Comparison of ENCODE assay signal across 8 cellular contexts in the genomic region with DNA sequence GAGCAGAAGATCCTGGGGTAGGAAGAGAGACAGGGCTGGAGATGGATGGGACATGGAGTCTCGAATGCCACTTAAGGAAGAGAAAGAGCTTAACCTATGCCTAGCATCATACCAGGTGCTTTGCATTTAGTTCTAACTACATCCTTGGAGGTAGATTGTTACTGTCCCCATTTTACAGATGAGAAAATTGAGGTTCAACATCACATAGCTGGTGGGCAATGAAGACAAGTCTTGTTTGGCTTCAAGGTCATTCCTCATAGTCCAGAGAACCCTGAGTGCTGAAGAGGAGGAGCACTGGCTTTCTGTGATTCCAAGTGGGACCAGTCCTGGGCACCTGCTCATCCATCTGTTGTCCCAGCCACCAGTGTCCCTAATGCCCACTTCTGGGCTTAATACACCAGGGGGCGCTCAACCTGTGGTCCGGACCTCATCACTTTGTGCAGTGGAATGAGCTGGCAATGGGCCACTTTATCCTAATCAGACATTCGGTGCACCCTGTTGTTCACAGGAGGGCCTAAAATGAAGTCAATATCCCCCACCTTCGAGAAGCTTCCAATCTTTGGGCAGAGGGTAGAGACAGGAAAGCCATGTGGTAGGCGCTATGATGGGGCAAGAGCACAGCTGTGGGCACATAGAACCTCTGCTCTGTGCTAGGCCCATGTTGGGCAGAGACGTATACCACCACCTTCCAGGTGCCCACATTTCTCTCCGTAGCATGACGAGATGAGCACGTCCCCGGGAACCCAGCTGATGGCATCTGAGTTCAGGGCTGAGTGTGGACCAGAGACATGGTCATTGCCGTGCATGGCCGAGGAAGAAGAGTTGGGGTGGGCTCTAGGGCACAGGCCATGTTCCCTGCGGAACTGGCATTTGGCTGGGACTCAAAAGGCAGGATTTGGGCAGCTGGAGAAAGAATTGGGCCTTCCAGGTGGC.
DNase-seq lines count a peak whose midpoint lies in the region; ATAC-seq and TF ChIP-seq lines count a peak whose summit lies in the region.

No MANE protein-coding gene starts in this region.

- peaks cover 20% of the 10 kb centered on the region for H3K4me1 ChIP-seq in DND-41 (ENCODE audit: insufficient read depth, low read length)
- H3K4me1 ChIP-seq in effector memory CD4-positive, alpha-beta T cell (ENCODE audit: control insufficient read depth, insufficient read depth, low read length, poor library complexity, severe bottlenecking), result peaks cover 62% of the 10 kb centered on the region
- H3K4me1 ChIP-seq in parathyroid adenoma, result peaks cover 2% of the 10 kb centered on the region

- H3K27ac ChIP-seq in DND-41 (ENCODE audit: low read length), result no peak overlapping the region
- H3K27ac ChIP-seq in effector memory CD4-positive, alpha-beta T cell (ENCODE audit: insufficient read depth, low read length, poor library complexity, severe bottlenecking), result peak overlapping the region; percentile 64
- H3K27ac ChIP-seq in parathyroid adenoma, result no peak overlapping the region

- ATAC-seq in DND-41 (ENCODE audit: insufficient read depth, low read depth), result no peak
- no peak for ATAC-seq in HG02870 (IDR thresholded peaks at IDR 0.05; ENCODE audit: unreplicated experiment)
- ATAC-seq in GM21390 (IDR thresholded peaks at IDR 0.05; ENCODE audit: unreplicated experiment), result no peak

- no peaks in the 10 kb centered on the region; the same call in 1 of the 2 replicates for H4K20me1 ChIP-seq in DND-41 (ENCODE audit: insufficient read depth, low read length)

- H3K27me3 ChIP-seq in DND-41 (ENCODE audit: insufficient read depth, low read length, poor library complexity), result no peaks in the 10 kb centered on the region
- H3K27me3 ChIP-seq in effector memory CD4-positive, alpha-beta T cell (replicated peaks; ENCODE audit: control insufficient read depth, insufficient read depth, low read length, poor library complexity, severe bottlenecking), result no peaks in the 10 kb centered on the region
- no peaks in the 10 kb centered on the region for H3K27me3 ChIP-seq in parathyroid adenoma (ENCODE audit: control insufficient read depth, insufficient read depth, low read length)

- TF ChIP-seq CTCF in DND-41 (IDR thresholded peaks at IDR 0.05; ENCODE audit: borderline replicate concordance, extremely low read depth, low read length, poor library complexity, severe bottlenecking) (peak; percentile 65), parathyroid adenoma (IDR thresholded peaks at IDR 0.05) (peak; percentile 16)

- H3K79me2 ChIP-seq in DND-41 (ENCODE audit: insufficient read depth, low read length) (no peaks in the 10 kb centered on the region), parathyroid adenoma (peaks cover 7% of the 10 kb centered on the region)

- H3K4me2 ChIP-seq in DND-41 (ENCODE audit: insufficient read depth, low read length), result no peak overlapping the region
- H3K4me2 ChIP-seq in parathyroid adenoma (ENCODE audit: low read length), result no peak overlapping the region

- in situ Hi-C loops in KBM-7 (cut with MboI; ENCODE audit: low pct_unique_long_range_greater_than_20kb, low sequenced_read_pairs), result no loop called here

- H3K9me3 ChIP-seq in DND-41 (ENCODE audit: insufficient read depth, low read length, severe bottlenecking), result no peaks in the 10 kb centered on the region
- H3K9me3 ChIP-seq in effector memory CD4-positive, alpha-beta T cell (ENCODE audit: control insufficient read depth, low read length), result no peaks in the 10 kb centered on the region
- H3K9me3 ChIP-seq in parathyroid adenoma (ENCODE audit: control insufficient read depth, low read length), result no peaks in the 10 kb centered on the region

- H2AFZ ChIP-seq in DND-41 (ENCODE audit: low read depth, low read length) (no peak overlapping the region), parathyroid adenoma (no peak overlapping the region)

- H3K9ac ChIP-seq in DND-41 (ENCODE audit: low read depth, low read length) (no peak overlapping the region), parathyroid adenoma (no peak overlapping the region)

- no peak overlapping the region for H3K4me3 ChIP-seq in DND-41 (ENCODE audit: low read depth in 1 of 2, low read length in 2 of 2)
- H3K4me3 ChIP-seq in effector memory CD4-positive, alpha-beta T cell (ENCODE audit: insufficient read depth, low read depth, low read length, poor library complexity, severe bottlenecking), result no peak overlapping the region
- no peak overlapping the region for H3K4me3 ChIP-seq in parathyroid adenoma (ENCODE audit: low read depth, low read length)

- peaks cover 3% of the 10 kb centered on the region; the same call in 1 of the 2 replicates for H3K36me3 ChIP-seq in DND-41 (ENCODE audit: insufficient read depth, low read length)
- peaks cover 5% of the 10 kb centered on the region for H3K36me3 ChIP-seq in effector memory CD4-positive, alpha-beta T cell (ENCODE audit: control insufficient read depth, insufficient read depth, low read length)
- H3K36me3 ChIP-seq in parathyroid adenoma (ENCODE audit: control insufficient read depth, insufficient read depth, low read length), result no peaks in the 10 kb centered on the region

- DNase-seq in DND-41 (peak; percentile 54), KBM-7 (peak; percentile 60), T-helper 9 cell (no peak)
- DNase-seq in activated CD4-positive, CD25-positive, alpha-beta regulatory T cell treated with anti-CD3 and anti-CD28 coated beads, Interleukin-2, amount 50 U/mL, for 72 hours, result peak; percentile 46
- peak in 2 of 3 donors; percentile 11 to 45 for DNase-seq in effector memory CD4-positive, alpha-beta T cell
